ENCODE assay signal across 8 cellular contexts in the genomic region with DNA sequence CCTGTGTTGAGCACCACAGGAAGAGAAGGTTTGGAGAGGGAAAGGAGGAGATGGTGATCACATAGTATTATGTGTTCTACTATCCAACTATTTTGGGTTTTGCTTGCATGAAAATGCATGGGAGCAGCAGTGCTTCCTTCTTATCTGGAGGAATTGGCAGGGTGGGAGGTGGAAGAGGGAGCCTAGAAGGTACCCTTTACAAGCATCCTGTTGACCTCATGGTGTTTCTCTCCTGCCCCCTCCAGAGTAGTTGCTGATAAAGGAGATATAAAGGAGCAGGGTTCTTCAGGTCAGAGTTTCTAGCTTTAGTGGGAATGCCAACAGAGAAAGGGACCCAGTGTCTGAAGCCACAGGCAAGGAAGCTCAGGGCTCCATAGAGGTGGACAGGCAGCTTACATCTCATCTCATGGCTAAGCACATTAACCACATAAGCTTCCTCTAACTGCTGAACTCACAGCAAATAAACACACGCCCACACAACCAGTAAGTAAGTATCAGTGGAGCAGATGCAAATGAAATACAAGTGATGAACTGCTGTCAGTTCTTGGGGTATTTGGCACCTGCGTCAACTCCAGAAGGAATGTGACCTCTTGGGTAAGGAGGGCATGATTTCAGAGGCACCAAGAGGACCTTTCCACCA.
DNase-seq lines count a peak whose midpoint lies in the region; ATAC-seq and TF ChIP-seq lines count a peak whose summit lies in the region.

No MANE protein-coding gene starts in this region.

- peaks cover 9% of the 10 kb centered on the region for H3K36me3 Mint-ChIP-seq in progenitor cell of endocrine pancreas (ENCODE audit: insufficient read depth)

- H3K9me3 Mint-ChIP-seq in progenitor cell of endocrine pancreas (ENCODE audit: low read depth) = peaks cover 24% of the 10 kb centered on the region

- POLR2A ChIA-PET in GM10248 (lab: Yijun Ruan, JAX) = no interaction called here

- no peak overlapping the region for H3K4me3 Mint-ChIP-seq in progenitor cell of endocrine pancreas (ENCODE audit: low read depth)

- TF ChIP-seq CTCF in GM10248 (IDR thresholded peaks at IDR 0.05; ENCODE audit: control extremely low read depth, extremely low read depth, low read depth, missing control alignments) = no peak
- TF ChIP-seq CTCF in progenitor cell of endocrine pancreas (IDR thresholded peaks at IDR 0.05; ENCODE audit: unreplicated experiment) = no peak

- no peaks in the 10 kb centered on the region for H3K27me3 Mint-ChIP-seq in progenitor cell of endocrine pancreas

- peak; percentile 95 for ATAC-seq in GM21529 (IDR thresholded peaks at IDR 0.05; ENCODE audit: unreplicated experiment)
- ATAC-seq in esophagus mucosa = peak; percentile 38

- no peaks in the 10 kb centered on the region for H3K4me1 Mint-ChIP-seq in progenitor cell of endocrine pancreas (ENCODE audit: low read depth)

- H3K27ac Mint-ChIP-seq in progenitor cell of endocrine pancreas = no peak overlapping the region

- CTCF ChIA-PET in GM10248 (lab: Yijun Ruan, JAX) = interaction anchor here (0.9 to 1.5 kb wide), 5 partner anchors 10 to 160 kb away, joined by 3 to 5 read pairs (median 3); no protein-coding TSS in a partner anchor

- DNase-seq in GM10248 (ENCODE audit: extremely low spot score) (peak; percentile 59), Kasumi-1 (lab: John Stamatoyannopoulos, UW) (peak; percentile 47 to 48), NOMO-1 (lab: John Stamatoyannopoulos, UW; ENCODE audit: unreplicated experiment in 2 of 2) (no peak), islet precursor cell (no peak), amygdala (lab: John Stamatoyannopoulos, UW) (no peak), progenitor cell of endocrine pancreas (ENCODE audit: low spot score, unreplicated experiment) (no peak)

Comparison
In these comparisons a context has a peak if more than half of its experiments do, and no peak if none do; other contexts are left out.
1. DNase-seq: peak in GM10248 (single experiment) and Kasumi-1 (2 of 2); none in NOMO-1 (0 of 2), islet precursor cell (single experiment), amygdala (0 of 56) and progenitor cell of endocrine pancreas (single experiment).